8 cellular contexts compared by ENCODE assay signal in the genomic region with DNA sequence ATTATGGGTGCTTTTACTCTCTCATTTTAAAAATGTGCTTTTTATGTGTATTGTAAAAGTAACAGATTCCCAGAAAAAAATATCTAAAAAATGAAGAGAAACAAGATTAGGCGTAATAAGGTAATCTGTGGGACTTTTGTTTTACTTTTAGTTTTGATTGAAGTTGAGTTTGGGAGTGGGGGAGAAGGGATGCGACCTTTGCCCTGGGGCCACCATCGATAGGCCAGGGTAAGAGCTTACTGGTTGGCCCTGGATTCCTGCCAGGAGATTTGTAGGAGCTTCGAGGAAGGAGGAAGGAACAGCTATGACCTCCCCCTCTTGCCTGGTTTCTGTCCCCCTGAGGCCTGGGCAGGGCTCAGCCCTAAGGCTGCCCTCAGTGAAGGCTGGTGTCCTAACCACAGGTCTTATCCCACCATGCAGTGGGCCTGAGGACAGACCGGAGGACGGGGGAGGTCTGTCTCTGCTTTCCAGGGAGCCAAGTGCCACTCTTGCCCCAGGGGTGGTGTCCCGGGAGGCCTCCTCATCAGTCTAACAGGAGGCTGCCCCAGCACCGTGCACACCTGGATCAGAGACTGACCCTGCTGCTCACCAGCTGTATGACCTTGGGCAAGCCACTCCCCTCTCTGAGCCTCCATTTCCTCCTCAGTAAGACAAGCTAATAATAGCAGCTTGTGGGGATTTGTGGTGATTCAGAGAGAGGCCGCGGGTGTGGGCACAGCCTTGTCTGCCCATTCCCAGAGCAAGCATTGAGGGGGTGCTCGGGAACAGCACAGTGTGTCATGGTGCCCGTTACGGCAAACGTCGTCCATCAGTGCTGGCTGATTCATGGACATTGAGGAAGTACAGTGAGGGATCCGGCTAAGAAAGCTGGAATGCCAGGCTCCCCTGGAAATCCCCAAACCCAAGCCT. TPM values are rescaled to one million over a fixed set of nuclear protein-coding genes. Genes with fewer than 3 reads are reported as not detected.
A peak's percentile ranks its signal among the peaks of the same experiment; 100 is the strongest.
DNase-seq lines count a peak whose midpoint lies in the region; ATAC-seq and TF ChIP-seq lines count a peak whose summit lies in the region.

No MANE protein-coding gene starts in this region.

- H3K9me3 ChIP-seq in muscle layer of duodenum (ENCODE audit: control insufficient read depth in 1 of 2, low read length in 2 of 2) (no peaks in the 10 kb centered on the region), neural progenitor cell (ENCODE audit: low read depth) (no peaks in the 10 kb centered on the region)

- no peaks in the 10 kb centered on the region for H3K9me3 Mint-ChIP-seq in neural progenitor cell

- H3K36me3 Mint-ChIP-seq in neural progenitor cell, result no peaks in the 10 kb centered on the region

- ATAC-seq in GM18517 (IDR thresholded peaks at IDR 0.05; ENCODE audit: unreplicated experiment), result no peak
- ATAC-seq in GM21367 (IDR thresholded peaks at IDR 0.05; ENCODE audit: unreplicated experiment), result no peak
- no peak for ATAC-seq in HG03135 (IDR thresholded peaks at IDR 0.05; ENCODE audit: unreplicated experiment)

- H3K4me1 ChIP-seq in muscle layer of duodenum (ENCODE audit: control insufficient read depth in 1 of 2, insufficient read depth in 2 of 2, low read length in 2 of 2) (peaks cover 18 to 30% of the 10 kb centered on the region in 2 donors), neural progenitor cell (peaks cover 13% of the 10 kb centered on the region)

- H2AFZ ChIP-seq in neural progenitor cell (replicated peaks), result no peak overlapping the region

- peaks cover 23% of the 10 kb centered on the region for H3K4me1 Mint-ChIP-seq in neural progenitor cell

- peaks cover 3 to 21% of the 10 kb centered on the region in 2 donors for H3K36me3 ChIP-seq in muscle layer of duodenum (ENCODE audit: control insufficient read depth in 1 of 2, insufficient read depth in 2 of 2, low read length in 2 of 2)
- H3K36me3 ChIP-seq in neural progenitor cell, result no peaks in the 10 kb centered on the region

- no peak overlapping the region for H3K4me3 Mint-ChIP-seq in neural progenitor cell

- TF ChIP-seq CTCF in coronary artery (IDR thresholded peaks at IDR 0.05), result no peak
- TF ChIP-seq CTCF in neural progenitor cell (IDR thresholded peaks at IDR 0.05), result no peak

- no peak overlapping the region for H3K4me3 ChIP-seq in coronary artery
- peak overlapping the region; percentile 8 to 29 for H3K4me3 ChIP-seq in muscle layer of duodenum (ENCODE audit: low read depth in 1 of 2, low read length in 2 of 2)
- no peak overlapping the region for H3K4me3 ChIP-seq in neural progenitor cell

- peaks cover 15% of the 10 kb centered on the region for H3K27me3 Mint-ChIP-seq in neural progenitor cell (ENCODE audit: insufficient read depth, low read depth)

- DNase-seq in AG20443 (ENCODE audit: low spot score) (peak; percentile 80), NCI-H226 (peak; percentile 88), coronary artery (ENCODE audit: low spot score) (peak; percentile 89), neural progenitor cell (ENCODE audit: low spot score) (no peak)

- no peak overlapping the region for H3K4me2 ChIP-seq in neural progenitor cell

- no peak overlapping the region for H3K9ac ChIP-seq in neural progenitor cell

- H3K27ac ChIP-seq in coronary artery (peak overlapping the region; percentile 86 to 89), muscle layer of duodenum (ENCODE audit: low read length) (peak overlapping the region; percentile 98), neural progenitor cell (no peak overlapping the region)

- H4K20me1 ChIP-seq in neural progenitor cell (ENCODE audit: low read depth), result no peaks in the 10 kb centered on the region

- H3K27me3 ChIP-seq in muscle layer of duodenum (ENCODE audit: low read depth, low read length) (no peaks in the 10 kb centered on the region), neural progenitor cell (no peaks in the 10 kb centered on the region)

- no peaks in the 10 kb centered on the region for H3F3A ChIP-seq in neural progenitor cell (ENCODE audit: low read depth)

- H3K27ac Mint-ChIP-seq in neural progenitor cell, result no peak overlapping the region

- H3K79me2 ChIP-seq in neural progenitor cell (ENCODE audit: low read depth), result no peaks in the 10 kb centered on the region

RNA-seq across cellular contexts. Expression of a gene that starts 21.2 kb away (rescaled TPM):
- 0.22 and 0.28 TPM in 2 replicates for total RNA-seq in neural progenitor cell (ENCODE audit: low replicate concordance)

Comparison
In these comparisons a context has a peak if more than half of its experiments do, and no peak if none do; other contexts are left out.
1. H3K4me3 ChIP-seq: peak in muscle layer of duodenum (2 of 2); none in coronary artery (single experiment) and neural progenitor cell (single experiment).